ENCODE assay signal across 15 cellular contexts in genomic region chr11:102464859-102465500, GRCh38. TPM values are rescaled to one million over a fixed set of nuclear protein-coding genes. Genes with fewer than 3 reads are reported as not detected.
A peak's percentile ranks its signal among the peaks of the same experiment; 100 is the strongest.
DNase-seq lines count a peak whose midpoint lies in the region; ATAC-seq and TF ChIP-seq lines count a peak whose summit lies in the region.
"Had no signal": no experiment of that assay in that cellular context is flagged by ENCODE, and none has a peak within 500 bp of the region (broad histone marks: within the 10 kb centered on the region; RNA-seq: fewer than 3 reads in every experiment).

No MANE protein-coding gene starts in this region.

- no peak overlapping the region for H3K4me3 ChIP-seq in smooth muscle cell
- H3K4me3 ChIP-seq: body of pancreas had no signal

- no peaks in the 10 kb centered on the region for H3K36me3 ChIP-seq in smooth muscle cell (ENCODE audit: low read depth)

- peaks cover under 1 to 3% of the 10 kb centered on the region in 2 donors for H3K9me3 Mint-ChIP-seq in activated naive CD4-positive, alpha-beta T cell treated with anti-CD3 and anti-CD28 coated beads, Interleukin-2, amount 50 U/mL, for 72 hours

- no peaks in the 10 kb centered on the region for H3F3A ChIP-seq in smooth muscle cell (ENCODE audit: low read depth)

- peak in 1 of 2 donors; percentile 83 for ATAC-seq in activated naive CD4-positive, alpha-beta T cell treated with anti-CD3 and anti-CD28 coated beads, Interleukin-2, amount 50 U/mL, for 72 hours
- ATAC-seq in HG02642 (IDR thresholded peaks at IDR 0.05; ENCODE audit: poor library complexity, unreplicated experiment) = peak; percentile 55
- ATAC-seq in GM21367 (IDR thresholded peaks at IDR 0.05; ENCODE audit: unreplicated experiment) = no peak
- ATAC-seq: body of pancreas had no signal

- H3K9ac ChIP-seq in smooth muscle cell (ENCODE audit: low read depth) = no peak overlapping the region

- TF ChIP-seq CTCF in smooth muscle cell (IDR thresholded peaks at IDR 0.05; ENCODE audit: borderline replicate concordance, insufficient read depth, poor library complexity, severe bottlenecking) = no peak

- peak overlapping the region; percentile 18 for H2AFZ ChIP-seq in smooth muscle cell (ENCODE audit: low read depth)

- H4K20me1 ChIP-seq in smooth muscle cell (ENCODE audit: low read depth) = no peaks in the 10 kb centered on the region

- H3K79me2 ChIP-seq in smooth muscle cell (ENCODE audit: low read depth) = no peaks in the 10 kb centered on the region

- H3K4me2 ChIP-seq in smooth muscle cell = no peak overlapping the region

- H3K27ac Mint-ChIP-seq in activated naive CD4-positive, alpha-beta T cell treated with anti-CD3 and anti-CD28 coated beads, Interleukin-2, amount 50 U/mL, for 72 hours = peak overlapping the region; percentile 78

- 84% methylated on average over 3 of the region's 3 CpGs for WGBS in smooth muscle cell (ENCODE audit: low lambda C conversion rate)

- no peaks in the 10 kb centered on the region for H3K4me1 ChIP-seq in smooth muscle cell (ENCODE audit: low read depth)

- no peaks in the 10 kb centered on the region for H3K9me3 ChIP-seq in smooth muscle cell (replicated peaks; ENCODE audit: low read depth)
- H3K9me3 ChIP-seq: body of pancreas had no signal

- peaks cover 3 to 7% of the 10 kb centered on the region in 2 donors for H3K36me3 Mint-ChIP-seq in activated naive CD4-positive, alpha-beta T cell treated with anti-CD3 and anti-CD28 coated beads, Interleukin-2, amount 50 U/mL, for 72 hours

- no peak for DNase-seq in activated naive CD4-positive, alpha-beta T cell treated with anti-CD3 and anti-CD28 coated beads, Interleukin-2, amount 50 U/mL, for 72 hours (ENCODE audit: low spot score in 2 of 2)
- no peak for DNase-seq in activated naive CD4-positive, alpha-beta T cell treated with Interleukin-2 at 50 U/mL for 16 hours
- DNase-seq in NOMO-1 treated with DMSO at 0.1 percent for 48 hours (lab: John Stamatoyannopoulos, UW; ENCODE audit: unreplicated experiment) (peak; percentile 38), smooth muscle cell (lab: John Stamatoyannopoulos, UW; ENCODE audit: unreplicated experiment) (no peak), mesenteric fat pad (ENCODE audit: low spot score) (no peak), NCI-H510A treated with DMSO at 0.1 percent for 48 hours (lab: John Stamatoyannopoulos, UW) (no peak)
- DNase-seq: body of pancreas; DMS53; NCI-H1105 treated with DMSO at 0.1 percent for 48 hours; NCI-H524 treated with DMSO at 0.1 percent for 48 hours; SHP77 treated with DMSO at 0.1 percent for 48 hours; stimulated activated CD4-positive, alpha-beta T cell treated with anti-CD3 and anti-CD28 coated beads, Interleukin-2, amount 100 ng/mL, for 24 hours; stimulated activated naive CD4-positive, alpha-beta T cell treated with Interleukin-2 at 50 U/mL for 16 hours had no signal

- H3K27me3 ChIP-seq in smooth muscle cell (ENCODE audit: low read depth) = no peaks in the 10 kb centered on the region
- H3K27me3 ChIP-seq: body of pancreas had no signal

- no peak overlapping the region for H3K27ac ChIP-seq in smooth muscle cell (ENCODE audit: low read depth)
- H3K27ac ChIP-seq: body of pancreas had no signal

RNA-seq across cellular contexts. Expression of gene TMEM123, which starts 12.4 kb away (rescaled TPM):
- total RNA-seq in activated naive CD4-positive, alpha-beta T cell treated with anti-CD3 and anti-CD28 coated beads, Interleukin-2, amount 50 U/mL, for 72 hours = 100 to 1,000 TPM; 193 to 330 TPM
- 77.6 and 78.8 TPM in 2 replicates for total RNA-seq in smooth muscle cell
- polyA plus RNA-seq in smooth muscle cell = 38.8 and 55.8 TPM in 2 replicates
- 93.0 TPM for total RNA-seq in mesenteric fat pad
